In genomic region chrX:154505726-154506125, GRCh38 we compare ENCODE assay signal across 18 cellular contexts. TPM values are rescaled to one million over a fixed set of nuclear protein-coding genes. Genes with fewer than 3 reads are reported as not detected.
DNase-seq lines count a peak whose midpoint lies in the region; ATAC-seq, FAIRE-seq and TF ChIP-seq lines count a peak whose summit lies in the region.
"Had no signal": no experiment of that assay in that cellular context is flagged by ENCODE, and none has a peak within 500 bp of the region (broad histone marks: within the 10 kb centered on the region; RNA-seq: fewer than 3 reads in every experiment).

No MANE protein-coding gene starts in this region.

- H3K4me3 ChIP-seq in K562 (no peak overlapping the region), Caco-2 (ENCODE audit: low read depth, low read length) (no peak overlapping the region)
- H3K4me3 ChIP-seq: Peyer's patch, psoas muscle, testis had no signal

- POLR2A ChIA-PET in K562 (lab: Yijun Ruan, JAX) = interaction anchor here (1.0 kb wide), 1 partner anchor 9 kb away, joined by 3 read pairs; no protein-coding TSS in a partner anchor
- POLR2A ChIA-PET in Caco-2 (lab: Charles Lee) = no interaction called here

- H3K9me3 ChIP-seq in K562 (replicated peaks; ENCODE audit: control insufficient read depth, insufficient read depth, low read depth, low read length) = no peaks in the 10 kb centered on the region; the same call in 1 of the 2 replicates
- H3K9me3 ChIP-seq in Caco-2 = no peaks in the 10 kb centered on the region
- H3K9me3 ChIP-seq: BE2C, Peyer's patch, psoas muscle, testis had no signal

- H3K36me3 ChIP-seq in K562 (ENCODE audit: control insufficient read depth, insufficient read depth, low read length) (peaks cover 50% of the 10 kb centered on the region; the same call in 2 of the 3 replicates), Caco-2 (ENCODE audit: control insufficient read depth, insufficient read depth, low read length) (no peaks in the 10 kb centered on the region)
- H3K36me3 ChIP-seq: BE2C had no signal

- H3K9ac ChIP-seq in K562 (ENCODE audit: insufficient read depth in 1 of 2, low read depth in 2 of 2, low read length in 2 of 2) = peak overlapping the region in 1 of 2 experiments; percentile 40; a peak in 1 of 4 replicates

- DNase-seq in Daoy (ENCODE audit: low read depth) (peak; percentile 48), Kasumi-1 (lab: John Stamatoyannopoulos, UW) (peak; percentile 10 to 12), K562 (ENCODE audit: extremely low read depth in 1 of 4, low spot score in 3 of 4) (no peak), iris pigment epithelial cell (ENCODE audit: low read depth) (peak; percentile 68), Caco-2 (no peak), H4 (ENCODE audit: low spot score) (no peak)
- DNase-seq: activated CD8-positive, alpha-beta memory T cell treated with anti-CD3 and anti-CD28 coated beads, Interleukin-2, amount 50 U/mL, for 4 hours; activated naive CD4-positive, alpha-beta T cell treated with anti-CD3 and anti-CD28 coated beads for 36 hours; BE2C; DMS53; Peyer's patch; psoas muscle; T-cell; testis had no signal

- H3K9me3 Mint-ChIP-seq in Caco-2 (ENCODE audit: unreplicated experiment) = no peaks in the 10 kb centered on the region
- H3K9me3 Mint-ChIP-seq: activated naive CD4-positive, alpha-beta T cell treated with anti-CD3 and anti-CD28 coated beads for 36 hours; natural killer cell treated with Interleukin-12 subunit alpha and Interleukin-12 subunit beta and Interleukin-15 and Interleukin-18, amount 100 ng/mL, for 72 hours had no signal

- H3K36me3 Mint-ChIP-seq in Caco-2 (ENCODE audit: insufficient read depth, unreplicated experiment) = no peaks in the 10 kb centered on the region

- TF ChIP-seq POLR2A in K562 (conservative IDR thresholded peaks at IDR 0.05) = no peak

- TF ChIP-seq CTCF in K562 (IDR thresholded peaks at IDR 0.05 in 2 of 3, conservative IDR thresholded peaks at IDR 0.05 in 1 of 3; ENCODE audit: insufficient read depth in 2 of 3, low read depth in 1 of 3, low read length in 3 of 3) = no peak
- TF ChIP-seq CTCF in Caco-2 (IDR thresholded peaks at IDR 0.05; ENCODE audit: insufficient read depth in 1 of 2, low read depth in 1 of 2, low read length in 1 of 2, severe bottlenecking in 1 of 2, unreplicated experiment in 1 of 2) = no peak

- TF ChIP-seq EP300 in K562 (IDR thresholded peaks at IDR 0.05; ENCODE audit: low read length) = no peak

- H3K27me3 Mint-ChIP-seq in Caco-2 (ENCODE audit: insufficient read depth, unreplicated experiment) = no peaks in the 10 kb centered on the region

- CTCF ChIA-PET in K562 (lab: Yijun Ruan, JAX; ENCODE audit: low intra/inter-chr PET ratio) (no interaction called here), Caco-2 (lab: Charles Lee) (no interaction called here)

- no peak for ATAC-seq in K562
- no peak for ATAC-seq in HG02623 (IDR thresholded peaks at IDR 0.05; ENCODE audit: unreplicated experiment)
- ATAC-seq in HG03457 (IDR thresholded peaks at IDR 0.05; ENCODE audit: unreplicated experiment) = no peak
- ATAC-seq: activated CD4-positive, CD25-positive, alpha-beta regulatory T cell treated with anti-CD3 and anti-CD28 coated beads, Interleukin-2, amount 50 U/mL, for 24 hours; natural killer cell treated with Interleukin-12 subunit alpha and Interleukin-12 subunit beta and Interleukin-15 and Interleukin-18, amount 100 ng/mL, for 72 hours; psoas muscle; T-cell had no signal

- in situ Hi-C loops in K562 (cut with MboI) = no loop called here

- no peaks in the 10 kb centered on the region for H3K4me1 Mint-ChIP-seq in Caco-2 (ENCODE audit: low read depth, unreplicated experiment)

- no peak overlapping the region for H3K27ac ChIP-seq in K562 (ENCODE audit: extremely low read depth, low read depth, low read length)
- H3K27ac ChIP-seq: Peyer's patch, psoas muscle, testis had no signal

- no peak overlapping the region for H2AFZ ChIP-seq in K562 (ENCODE audit: low read depth, low read length)

- intact Hi-C loops in K562 (cut with micrococcal nuclease) (no loop called here), Caco-2 (cut with micrococcal nuclease; ENCODE audit: unreplicated experiment) (no loop called here)

- no peak for TF ChIP-seq RAD21 in K562 (CRISPR knock-in tag; conservative IDR thresholded peaks at IDR 0.05 in 1 of 2, IDR thresholded peaks at IDR 0.05 in 1 of 2)

- BruUV-seq in K562 (replicated peaks; lab: Mats Ljungman, UMichigan) (no TSS peak), Caco-2 (replicated peaks; lab: Mats Ljungman, UMichigan) (no TSS peak)

- no peaks in the 10 kb centered on the region for H3K9me1 ChIP-seq in K562 (ENCODE audit: control insufficient read depth, insufficient read depth, low read length)

- H3K4me1 ChIP-seq in K562 (replicated peaks in 1 of 2; ENCODE audit: control insufficient read depth in 2 of 2, insufficient read depth in 2 of 2, low read length in 2 of 2) (peaks cover 3 to 5% of the 10 kb centered on the region in 2 experiments; a peak in 4 of 5 replicates), Caco-2 (no peaks in the 10 kb centered on the region)
- H3K4me1 ChIP-seq: BE2C, Peyer's patch, psoas muscle, testis had no signal

- no peaks in the 10 kb centered on the region for H3K79me2 ChIP-seq in K562 (ENCODE audit: control insufficient read depth, insufficient read depth, low read length)

- no peak overlapping the region for H3K27ac Mint-ChIP-seq in Caco-2 (ENCODE audit: unreplicated experiment)
- H3K27ac Mint-ChIP-seq: activated naive CD4-positive, alpha-beta T cell treated with anti-CD3 and anti-CD28 coated beads for 36 hours; natural killer cell treated with Interleukin-12 subunit alpha and Interleukin-12 subunit beta and Interleukin-15 and Interleukin-18, amount 100 ng/mL, for 72 hours had no signal

- no peak overlapping the region for H3K4me3 Mint-ChIP-seq in Caco-2 (ENCODE audit: unreplicated experiment)
- H3K4me3 Mint-ChIP-seq: activated naive CD4-positive, alpha-beta T cell treated with anti-CD3 and anti-CD28 coated beads for 36 hours; natural killer cell treated with Interleukin-12 subunit alpha and Interleukin-12 subunit beta and Interleukin-15 and Interleukin-18, amount 100 ng/mL, for 72 hours; T-cell had no signal

- no peak for FAIRE-seq in K562 (lab: Jason Lieb, UNC)

- 80% methylated on average over 11 of the region's 12 CpGs for WGBS in K562 (ENCODE audit: insufficient coverage, low coverage, missing lambda C conversion rate)

- no peaks in the 10 kb centered on the region for H4K20me1 ChIP-seq in K562 (replicated peaks; ENCODE audit: control insufficient read depth, insufficient read depth, low read length)

- no peak overlapping the region for H3K4me2 ChIP-seq in K562 (ENCODE audit: insufficient read depth, low read length)

- H3K27me3 ChIP-seq in K562 (ENCODE audit: control insufficient read depth in 2 of 2, insufficient read depth in 2 of 2, low read length in 2 of 2) (no peaks in the 10 kb centered on the region), Caco-2 (replicated peaks; ENCODE audit: control insufficient read depth, insufficient read depth, low read length) (no peaks in the 10 kb centered on the region)
- H3K27me3 ChIP-seq: BE2C, Peyer's patch, testis had no signal

RNA-seq across cellular contexts. Expression of gene FAM3A, which starts 10.3 kb away (rescaled TPM):
- 8.2 and 11.3 TPM in 2 replicates for total RNA-seq in Daoy (2014; rRNA removed; shearing (Covaris generic))
- total RNA-seq in K562 (2011; cell fraction: chromatin; rRNA removed; ENCODE audit: low replicate concordance) = 62.3 and 136 TPM in 2 replicates
- total RNA-seq in K562 (2011; cell fraction: nucleolus; rRNA removed) = 135 and 139 TPM in 2 replicates
- 84.9 and 88.7 TPM in 2 replicates for total RNA-seq in K562 (2011; cell fraction: nucleoplasm; rRNA removed)
- total RNA-seq in K562 (2014; rRNA removed) (53.3 and 67.6 TPM in 2 replicates), K562 (2014; rRNA removed; fragmentation: Illumina TruSeq; extraction: Trizol) (6.6 and 10.0 TPM in 2 replicates), K562 (2015; rRNA removed; fragmentation: Illumina TruSeq; extraction: Trizol) (27.0 and 32.3 TPM in 2 replicates), K562 (2021) (68.9 and 70.6 TPM in 2 replicates), Caco-2 (2022) (23.0 and 27.3 TPM in 2 replicates)
- polyA plus RNA-seq in K562 (2011; rRNA removed) (29.2 and 44.1 TPM in 2 replicates), K562 (2014; fragmentation: Illumina TruSeq; extraction: Trizol) (24.2 and 44.9 TPM in 2 replicates), K562 (2014; fragmentation: Nextera tagmentation; extraction: Ambion mirVana) (1 to 10 TPM in 1 of 2 experiments, under 1 TPM in 1; 0.75 to 1.8 TPM), K562 (2014; rRNA removed) (62.9 and 66.7 TPM in 2 replicates)
- 45.6 and 88.5 TPM in 2 replicates for polyA plus RNA-seq in K562 (2011; cell fraction: cytosol; rRNA removed)
- polyA plus RNA-seq in K562 (2011; cell fraction: nucleus; rRNA removed) = 159 and 221 TPM in 2 replicates
- 47.8 and 77.3 TPM in 2 replicates for polyA plus RNA-seq in K562 (2012)
- polyA minus RNA-seq in K562 (2011; rRNA and poly(A)+ RNA removed) = 7.6 and 13.4 TPM in 2 replicates
- 25.1 and 30.7 TPM in 2 replicates for polyA minus RNA-seq in K562 (2011; cell fraction: cytosol; rRNA and poly(A)+ RNA removed)
- polyA minus RNA-seq in K562 (2011; cell fraction: nucleus; rRNA and poly(A)+ RNA removed) = 25.2 and 34.2 TPM in 2 replicates
- total RNA-seq in H4 (2014; rRNA removed; shearing (Covaris generic)) = 17.2 and 17.9 TPM in 2 replicates

RNA-seq across cellular contexts. Expression of gene SLC10A3, which starts 15.3 kb away (rescaled TPM):
- 15.7 and 22.6 TPM in 2 replicates for total RNA-seq in Daoy (2014; rRNA removed; shearing (Covaris generic))
- 11.1 and 43.4 TPM in 2 replicates for total RNA-seq in K562 (2011; cell fraction: chromatin; rRNA removed; ENCODE audit: low replicate concordance)
- total RNA-seq in K562 (2011; cell fraction: nucleolus; rRNA removed) = 58.4 and 62.9 TPM in 2 replicates
- 27.9 and 31.5 TPM in 2 replicates for total RNA-seq in K562 (2011; cell fraction: nucleoplasm; rRNA removed)
- total RNA-seq in K562 (2014; rRNA removed) (21.7 and 28.6 TPM in 2 replicates), K562 (2014; rRNA removed; fragmentation: Illumina TruSeq; extraction: Trizol) (5.5 and 9.6 TPM in 2 replicates), K562 (2015; rRNA removed; fragmentation: Illumina TruSeq; extraction: Trizol) (19.7 and 20.7 TPM in 2 replicates), K562 (2021) (30.6 and 31.6 TPM in 2 replicates), Caco-2 (2022) (19.6 and 22.5 TPM in 2 replicates)
- polyA plus RNA-seq in K562 (2011; rRNA removed) (10.7 and 15.1 TPM in 2 replicates), K562 (2014; fragmentation: Illumina TruSeq; extraction: Trizol) (16.7 and 33.1 TPM in 2 replicates), K562 (2014; fragmentation: Nextera tagmentation; extraction: Ambion mirVana) (1 to 10 TPM; 5.2 to 6.0 TPM), K562 (2014; rRNA removed) (26.2 and 33.4 TPM in 2 replicates)
- polyA plus RNA-seq in K562 (2011; cell fraction: cytosol; rRNA removed) = 16.7 and 48.0 TPM in 2 replicates
- 25.2 and 42.1 TPM in 2 replicates for polyA plus RNA-seq in K562 (2011; cell fraction: nucleus; rRNA removed)
- 32.7 and 34.9 TPM in 2 replicates for polyA plus RNA-seq in K562 (2012)
- 4.8 and 7.1 TPM in 2 replicates for polyA minus RNA-seq in K562 (2011; rRNA and poly(A)+ RNA removed)
- 14.8 and 15.9 TPM in 2 replicates for polyA minus RNA-seq in K562 (2011; cell fraction: cytosol; rRNA and poly(A)+ RNA removed)
- polyA minus RNA-seq in K562 (2011; cell fraction: nucleus; rRNA and poly(A)+ RNA removed) = 13.5 and 16.4 TPM in 2 replicates
- total RNA-seq in H4 (2014; rRNA removed; shearing (Covaris generic)) = 20.0 and 35.3 TPM in 2 replicates

RNA-seq across cellular contexts. Expression of gene UBL4A, which starts 19.3 kb away (rescaled TPM):
- total RNA-seq in Daoy (2014; rRNA removed; shearing (Covaris generic)) = 36.6 and 54.3 TPM in 2 replicates
- total RNA-seq in K562 (2011; cell fraction: chromatin; rRNA removed; ENCODE audit: low replicate concordance) = 21.7 and 76.7 TPM in 2 replicates
- 85.0 and 90.5 TPM in 2 replicates for total RNA-seq in K562 (2011; cell fraction: nucleolus; rRNA removed)
- total RNA-seq in K562 (2011; cell fraction: nucleoplasm; rRNA removed) = 36.0 and 48.8 TPM in 2 replicates
- total RNA-seq in K562 (2014; rRNA removed) (140 and 170 TPM in 2 replicates), K562 (2014; rRNA removed; fragmentation: Illumina TruSeq; extraction: Trizol) (51.5 and 69.9 TPM in 2 replicates), K562 (2015; rRNA removed; fragmentation: Illumina TruSeq; extraction: Trizol) (99.9 and 100 TPM in 2 replicates), K562 (2021) (120 TPM in 2 replicates), Caco-2 (2022) (38.8 and 42.5 TPM in 2 replicates)
- polyA plus RNA-seq in K562 (2011; rRNA removed) (73.9 and 78.4 TPM in 2 replicates), K562 (2014; fragmentation: Illumina TruSeq; extraction: Trizol) (101 and 112 TPM in 2 replicates), K562 (2014; fragmentation: Nextera tagmentation; extraction: Ambion mirVana) (10 to 100 TPM; 15.2 to 31.7 TPM), K562 (2014; rRNA removed) (115 and 119 TPM in 2 replicates)
- 99.1 and 201 TPM in 2 replicates for polyA plus RNA-seq in K562 (2011; cell fraction: cytosol; rRNA removed)
- polyA plus RNA-seq in K562 (2011; cell fraction: nucleus; rRNA removed) = 55.9 and 76.2 TPM in 2 replicates
- 93.8 and 109 TPM in 2 replicates for polyA plus RNA-seq in K562 (2012)
- polyA minus RNA-seq in K562 (2011; rRNA and poly(A)+ RNA removed) = 46.0 and 65.1 TPM in 2 replicates
- polyA minus RNA-seq in K562 (2011; cell fraction: cytosol; rRNA and poly(A)+ RNA removed) = 73.7 and 77.5 TPM in 2 replicates
- polyA minus RNA-seq in K562 (2011; cell fraction: nucleus; rRNA and poly(A)+ RNA removed) = 31.8 and 40.9 TPM in 2 replicates
- total RNA-seq in H4 (2014; rRNA removed; shearing (Covaris generic)) = 55.5 and 94.8 TPM in 2 replicates

RNA-seq across cellular contexts. Expression of gene LAGE3, which starts 26.6 kb away (rescaled TPM):
- 50.7 and 51.3 TPM in 2 replicates for total RNA-seq in Daoy (2014; rRNA removed; shearing (Covaris generic))
- 1.1 and 4.2 TPM in 2 replicates for total RNA-seq in K562 (2011; cell fraction: chromatin; rRNA removed; ENCODE audit: low replicate concordance)
- total RNA-seq in K562 (2011; cell fraction: nucleolus; rRNA removed) = 9.7 and 13.2 TPM in 2 replicates
- total RNA-seq in K562 (2011; cell fraction: nucleoplasm; rRNA removed) = 6.9 and 10.6 TPM in 2 replicates
- 125 and 144 TPM in 2 replicates for total RNA-seq in K562 (2014; rRNA removed)
- 21.0 and 29.7 TPM in 2 replicates for total RNA-seq in K562 (2014; rRNA removed; fragmentation: Illumina TruSeq; extraction: Trizol)
- total RNA-seq in K562 (2015; rRNA removed; fragmentation: Illumina TruSeq; extraction: Trizol) = 44.0 and 45.4 TPM in 2 replicates
- total RNA-seq in K562 (2021) = 116 and 120 TPM in 2 replicates
- 35.8 and 45.0 TPM in 2 replicates for polyA plus RNA-seq in K562 (2011; rRNA removed)
- 61.3 and 199 TPM in 2 replicates for polyA plus RNA-seq in K562 (2011; cell fraction: cytosol; rRNA removed)
- 34.4 and 41.8 TPM in 2 replicates for polyA plus RNA-seq in K562 (2011; cell fraction: nucleus; rRNA removed)
- 81.2 and 96.3 TPM in 2 replicates for polyA plus RNA-seq in K562 (2012)
- polyA plus RNA-seq in K562 (2014; fragmentation: Illumina TruSeq; extraction: Trizol) = 29.2 and 51.8 TPM in 2 replicates
- polyA plus RNA-seq in K562 (2014; fragmentation: Nextera tagmentation; extraction: Ambion mirVana) = 10 to 100 TPM; 28.2 to 31.1 TPM
- polyA plus RNA-seq in K562 (2014; rRNA removed) = 91.3 and 105 TPM in 2 replicates
- polyA minus RNA-seq in K562 (2011; rRNA and poly(A)+ RNA removed) = 4.8 and 6.6 TPM in 2 replicates
- 16.6 and 19.7 TPM in 2 replicates for polyA minus RNA-seq in K562 (2011; cell fraction: cytosol; rRNA and poly(A)+ RNA removed)
- 4.0 and 7.3 TPM in 2 replicates for polyA minus RNA-seq in K562 (2011; cell fraction: nucleus; rRNA and poly(A)+ RNA removed)
- total RNA-seq in Caco-2 (2022) = 26.0 and 26.7 TPM in 2 replicates
- total RNA-seq in H4 (2014; rRNA removed; shearing (Covaris generic)) = 57.8 and 96.3 TPM in 2 replicates

RNA-seq across cellular contexts. Expression of gene G6PD, which starts 40.9 kb away (rescaled TPM):
- 18.6 and 19.1 TPM in 2 replicates for total RNA-seq in Daoy (2014; rRNA removed; shearing (Covaris generic))
- 99.3 and 369 TPM in 2 replicates for total RNA-seq in K562 (2011; cell fraction: chromatin; rRNA removed; ENCODE audit: low replicate concordance)
- total RNA-seq in K562 (2011; cell fraction: nucleolus; rRNA removed) = 201 and 212 TPM in 2 replicates
- total RNA-seq in K562 (2011; cell fraction: nucleoplasm; rRNA removed) = 122 and 126 TPM in 2 replicates
- total RNA-seq in K562 (2014; rRNA removed) = 80.2 and 104 TPM in 2 replicates
- total RNA-seq in K562 (2014; rRNA removed; fragmentation: Illumina TruSeq; extraction: Trizol) = 28.7 and 44.7 TPM in 2 replicates
- 66.4 and 73.6 TPM in 2 replicates for total RNA-seq in K562 (2015; rRNA removed; fragmentation: Illumina TruSeq; extraction: Trizol)
- 205 and 212 TPM in 2 replicates for total RNA-seq in K562 (2021)
- 44.6 and 133 TPM in 2 replicates for polyA plus RNA-seq in K562 (2011; rRNA removed)
- polyA plus RNA-seq in K562 (2011; cell fraction: cytosol; rRNA removed) = 69.2 and 84.8 TPM in 2 replicates
- 266 and 292 TPM in 2 replicates for polyA plus RNA-seq in K562 (2011; cell fraction: nucleus; rRNA removed)
- 217 and 238 TPM in 2 replicates for polyA plus RNA-seq in K562 (2012)
- polyA plus RNA-seq in K562 (2014; fragmentation: Illumina TruSeq; extraction: Trizol) = 222 and 260 TPM in 2 replicates
- polyA plus RNA-seq in K562 (2014; fragmentation: Nextera tagmentation; extraction: Ambion mirVana) = 10 to 100 TPM in 1 of 2 experiments, 1 to 10 TPM in 1; 2.9 to 18.3 TPM
- 86.3 and 104 TPM in 2 replicates for polyA plus RNA-seq in K562 (2014; rRNA removed)
- polyA minus RNA-seq in K562 (2011; rRNA and poly(A)+ RNA removed) = 39.7 and 47.5 TPM in 2 replicates
- polyA minus RNA-seq in K562 (2011; cell fraction: cytosol; rRNA and poly(A)+ RNA removed) = 94.5 and 147 TPM in 2 replicates
- polyA minus RNA-seq in K562 (2011; cell fraction: nucleus; rRNA and poly(A)+ RNA removed) = 96.3 and 128 TPM in 2 replicates
- 83.6 and 103 TPM in 2 replicates for total RNA-seq in Caco-2 (2022)
- total RNA-seq in H4 (2014; rRNA removed; shearing (Covaris generic)) = 329 and 350 TPM in 2 replicates

Comparison
In these comparisons a context has a peak if more than half of its experiments do, and no peak if none do; other contexts are left out.
1. DNase-seq: peak in Daoy (single experiment), Kasumi-1 (2 of 2) and iris pigment epithelial cell (single experiment); none in K562 (0 of 4), Caco-2 (0 of 2) and H4 (single experiment).